In the genomic region with DNA sequence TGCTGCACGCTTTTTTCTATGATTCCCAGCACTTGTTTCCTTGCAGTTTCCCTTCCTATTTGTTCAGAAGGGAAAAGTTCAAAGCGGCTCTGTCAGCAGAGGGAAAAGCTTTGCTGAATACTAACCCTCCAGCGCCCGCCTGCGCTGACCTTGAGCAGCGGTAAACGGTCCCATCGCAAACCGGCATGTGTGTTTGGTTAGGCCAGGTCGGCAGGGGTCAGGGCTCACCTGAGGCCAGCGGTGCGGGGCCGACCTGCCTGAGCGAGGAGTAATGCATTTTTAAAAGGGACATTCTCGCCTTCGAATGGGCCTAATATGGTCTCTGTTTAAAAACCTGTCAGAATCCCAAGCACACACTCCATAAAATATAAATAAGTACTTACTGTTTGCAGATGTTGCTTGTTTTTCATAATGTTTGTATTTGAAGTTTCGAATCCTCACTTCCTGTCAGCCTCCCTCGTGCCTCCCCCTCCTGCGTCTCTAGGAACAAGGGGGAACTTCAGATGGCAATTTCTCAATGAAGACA, we compare ENCODE assay signal across 1 cellular context.
TF ChIP-seq lines count a peak whose summit lies in the region.

No MANE protein-coding gene starts in this region.

TF ChIP-seq in HepG2, 621 proteins besides CTCF, POLR2A, EP300 and RAD21 (continued from another document and continues in another):
- TF ChIP-seq, protein P1, sequence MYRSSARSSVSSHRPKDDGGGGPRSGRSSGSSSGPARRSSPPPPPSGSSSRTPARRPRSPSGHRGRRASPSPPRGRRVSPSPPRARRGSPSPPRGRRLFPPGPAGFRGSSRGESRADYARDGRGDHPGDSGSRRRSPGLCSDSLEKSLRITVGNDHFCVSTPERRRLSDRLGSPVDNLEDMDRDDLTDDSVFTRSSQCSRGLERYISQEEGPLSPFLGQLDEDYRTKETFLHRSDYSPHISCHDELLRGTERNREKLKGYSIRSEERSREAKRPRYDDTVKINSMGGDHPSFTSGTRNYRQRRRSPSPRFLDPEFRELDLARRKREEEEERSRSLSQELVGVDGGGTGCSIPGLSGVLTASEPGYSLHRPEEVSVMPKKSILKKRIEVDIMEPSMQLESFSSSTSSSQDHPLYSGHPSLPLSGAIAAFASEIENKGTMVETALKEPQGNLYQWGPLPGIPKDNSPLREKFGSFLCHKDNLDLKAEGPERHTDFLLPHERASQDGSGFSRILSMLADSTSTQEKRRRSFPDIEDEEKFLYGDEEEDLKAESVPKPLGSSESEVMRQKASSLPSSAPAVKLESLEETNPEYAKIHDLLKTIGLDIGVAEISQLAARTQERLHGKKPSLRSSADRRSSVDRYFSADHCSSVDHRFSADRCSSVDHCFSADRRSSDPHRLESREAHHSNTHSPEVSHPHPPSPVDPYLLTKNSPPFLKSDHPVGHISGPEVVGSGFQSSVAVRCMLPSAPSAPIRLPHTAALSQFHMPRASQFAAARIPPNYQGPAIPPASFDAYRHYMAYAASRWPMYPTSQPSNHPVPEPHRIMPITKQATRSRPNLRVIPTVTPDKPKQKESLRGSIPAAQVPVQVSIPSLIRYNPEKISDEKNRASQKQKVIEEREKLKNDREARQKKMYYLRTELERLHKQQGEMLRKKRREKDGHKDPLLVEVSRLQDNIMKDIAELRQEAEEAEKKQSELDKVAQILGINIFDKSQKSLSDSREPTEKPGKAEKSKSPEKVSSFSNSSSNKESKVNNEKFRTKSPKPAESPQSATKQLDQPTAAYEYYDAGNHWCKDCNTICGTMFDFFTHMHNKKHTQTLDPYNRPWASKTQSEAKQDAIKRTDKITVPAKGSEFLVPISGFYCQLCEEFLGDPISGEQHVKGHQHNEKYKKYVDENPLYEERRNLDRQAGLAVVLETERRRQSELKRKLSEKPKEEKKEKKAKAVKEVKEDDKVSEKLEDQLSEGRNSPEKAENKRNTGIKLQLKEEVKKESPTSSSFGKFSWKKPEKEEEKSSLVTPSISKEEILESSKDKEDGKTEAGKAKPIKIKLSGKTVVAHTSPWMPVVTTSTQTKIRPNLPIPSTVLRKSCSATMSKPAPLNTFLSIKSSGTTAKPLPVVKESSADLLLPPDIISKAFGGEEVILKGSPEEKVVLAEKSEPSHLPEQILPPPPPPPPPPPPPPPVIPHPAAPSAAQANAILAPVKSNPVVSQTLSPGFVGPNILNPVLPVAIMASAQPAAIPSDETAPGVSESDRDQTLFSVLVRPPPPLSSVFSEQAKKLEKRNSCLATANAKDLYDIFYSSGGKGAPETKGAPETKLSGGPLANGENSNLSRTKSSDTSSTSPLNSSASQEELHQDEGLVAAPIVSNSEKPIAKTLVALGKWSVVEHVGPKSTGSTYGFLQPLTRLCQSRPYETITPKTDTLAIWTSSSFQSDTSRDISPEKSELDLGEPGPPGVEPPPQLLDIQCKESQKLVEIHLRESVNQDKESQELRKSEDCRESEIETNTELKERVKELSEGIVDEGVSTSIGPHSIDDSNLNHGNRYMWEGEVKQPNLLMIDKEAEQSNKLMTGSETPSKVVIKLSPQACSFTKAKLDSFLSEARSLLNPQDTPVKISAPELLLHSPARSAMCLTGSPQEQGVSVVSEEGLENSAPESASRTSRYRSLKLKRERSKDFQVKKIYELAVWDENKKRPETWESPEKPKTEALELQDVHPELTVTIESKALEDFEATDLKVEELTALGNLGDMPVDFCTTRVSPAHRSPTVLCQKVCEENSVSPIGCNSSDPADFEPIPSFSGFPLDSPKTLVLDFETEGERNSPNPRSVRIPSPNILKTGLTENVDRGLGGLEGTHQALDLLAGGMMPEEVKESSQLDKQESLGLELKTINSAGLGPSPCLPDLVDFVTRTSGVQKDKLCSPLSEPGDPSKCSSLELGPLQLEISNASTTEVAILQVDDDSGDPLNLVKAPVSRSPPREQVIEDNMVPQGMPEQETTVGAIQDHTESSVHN (CRISPR knock-in tag; IDR thresholded peaks at IDR 0.05), result peak; percentile 41; the same call in 1 of the 2 replicates
- TF ChIP-seq KDM1A (CRISPR knock-in tag; IDR thresholded peaks at IDR 0.05), result peak; percentile 80
- peak; percentile 100 for TF ChIP-seq NR2F1 (CRISPR knock-in tag; IDR thresholded peaks at IDR 0.05)
- TF ChIP-seq, protein P2, sequence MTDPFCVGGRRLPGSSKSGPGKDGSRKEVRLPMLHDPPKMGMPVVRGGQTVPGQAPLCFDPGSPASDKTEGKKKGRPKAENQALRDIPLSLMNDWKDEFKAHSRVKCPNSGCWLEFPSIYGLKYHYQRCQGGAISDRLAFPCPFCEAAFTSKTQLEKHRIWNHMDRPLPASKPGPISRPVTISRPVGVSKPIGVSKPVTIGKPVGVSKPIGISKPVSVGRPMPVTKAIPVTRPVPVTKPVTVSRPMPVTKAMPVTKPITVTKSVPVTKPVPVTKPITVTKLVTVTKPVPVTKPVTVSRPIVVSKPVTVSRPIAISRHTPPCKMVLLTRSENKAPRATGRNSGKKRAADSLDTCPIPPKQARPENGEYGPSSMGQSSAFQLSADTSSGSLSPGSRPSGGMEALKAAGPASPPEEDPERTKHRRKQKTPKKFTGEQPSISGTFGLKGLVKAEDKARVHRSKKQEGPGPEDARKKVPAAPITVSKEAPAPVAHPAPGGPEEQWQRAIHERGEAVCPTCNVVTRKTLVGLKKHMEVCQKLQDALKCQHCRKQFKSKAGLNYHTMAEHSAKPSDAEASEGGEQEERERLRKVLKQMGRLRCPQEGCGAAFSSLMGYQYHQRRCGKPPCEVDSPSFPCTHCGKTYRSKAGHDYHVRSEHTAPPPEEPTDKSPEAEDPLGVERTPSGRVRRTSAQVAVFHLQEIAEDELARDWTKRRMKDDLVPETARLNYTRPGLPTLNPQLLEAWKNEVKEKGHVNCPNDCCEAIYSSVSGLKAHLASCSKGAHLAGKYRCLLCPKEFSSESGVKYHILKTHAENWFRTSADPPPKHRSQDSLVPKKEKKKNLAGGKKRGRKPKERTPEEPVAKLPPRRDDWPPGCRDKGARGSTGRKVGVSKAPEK (CRISPR knock-in tag; IDR thresholded peaks at IDR 0.05; ENCODE audit: borderline replicate concordance), result peak; percentile 99
- TF ChIP-seq, protein P3, sequence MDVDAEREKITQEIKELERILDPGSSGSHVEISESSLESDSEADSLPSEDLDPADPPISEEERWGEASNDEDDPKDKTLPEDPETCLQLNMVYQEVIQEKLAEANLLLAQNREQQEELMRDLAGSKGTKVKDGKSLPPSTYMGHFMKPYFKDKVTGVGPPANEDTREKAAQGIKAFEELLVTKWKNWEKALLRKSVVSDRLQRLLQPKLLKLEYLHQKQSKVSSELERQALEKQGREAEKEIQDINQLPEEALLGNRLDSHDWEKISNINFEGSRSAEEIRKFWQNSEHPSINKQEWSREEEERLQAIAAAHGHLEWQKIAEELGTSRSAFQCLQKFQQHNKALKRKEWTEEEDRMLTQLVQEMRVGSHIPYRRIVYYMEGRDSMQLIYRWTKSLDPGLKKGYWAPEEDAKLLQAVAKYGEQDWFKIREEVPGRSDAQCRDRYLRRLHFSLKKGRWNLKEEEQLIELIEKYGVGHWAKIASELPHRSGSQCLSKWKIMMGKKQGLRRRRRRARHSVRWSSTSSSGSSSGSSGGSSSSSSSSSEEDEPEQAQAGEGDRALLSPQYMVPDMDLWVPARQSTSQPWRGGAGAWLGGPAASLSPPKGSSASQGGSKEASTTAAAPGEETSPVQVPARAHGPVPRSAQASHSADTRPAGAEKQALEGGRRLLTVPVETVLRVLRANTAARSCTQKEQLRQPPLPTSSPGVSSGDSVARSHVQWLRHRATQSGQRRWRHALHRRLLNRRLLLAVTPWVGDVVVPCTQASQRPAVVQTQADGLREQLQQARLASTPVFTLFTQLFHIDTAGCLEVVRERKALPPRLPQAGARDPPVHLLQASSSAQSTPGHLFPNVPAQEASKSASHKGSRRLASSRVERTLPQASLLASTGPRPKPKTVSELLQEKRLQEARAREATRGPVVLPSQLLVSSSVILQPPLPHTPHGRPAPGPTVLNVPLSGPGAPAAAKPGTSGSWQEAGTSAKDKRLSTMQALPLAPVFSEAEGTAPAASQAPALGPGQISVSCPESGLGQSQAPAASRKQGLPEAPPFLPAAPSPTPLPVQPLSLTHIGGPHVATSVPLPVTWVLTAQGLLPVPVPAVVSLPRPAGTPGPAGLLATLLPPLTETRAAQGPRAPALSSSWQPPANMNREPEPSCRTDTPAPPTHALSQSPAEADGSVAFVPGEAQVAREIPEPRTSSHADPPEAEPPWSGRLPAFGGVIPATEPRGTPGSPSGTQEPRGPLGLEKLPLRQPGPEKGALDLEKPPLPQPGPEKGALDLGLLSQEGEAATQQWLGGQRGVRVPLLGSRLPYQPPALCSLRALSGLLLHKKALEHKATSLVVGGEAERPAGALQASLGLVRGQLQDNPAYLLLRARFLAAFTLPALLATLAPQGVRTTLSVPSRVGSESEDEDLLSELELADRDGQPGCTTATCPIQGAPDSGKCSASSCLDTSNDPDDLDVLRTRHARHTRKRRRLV (CRISPR knock-in tag; IDR thresholded peaks at IDR 0.05), result peak; percentile 68; the same call in 1 of the 2 replicates
- TF ChIP-seq FLYWCH1 (CRISPR knock-in tag; IDR thresholded peaks at IDR 0.05), result no peak
- TF ChIP-seq EZH2 (conservative IDR thresholded peaks at IDR 0.05; ENCODE audit: low read depth, low read length), result no peak
- TF ChIP-seq ZSCAN12 (CRISPR knock-in tag; IDR thresholded peaks at IDR 0.05), result peak; percentile 85
- TF ChIP-seq WIZ (CRISPR knock-in tag; IDR thresholded peaks at IDR 0.05), result no peak
- TF ChIP-seq TOE1 (CRISPR knock-in tag; IDR thresholded peaks at IDR 0.05), result no peak; the same call in 1 of the 2 replicates
- TF ChIP-seq, protein P4, sequence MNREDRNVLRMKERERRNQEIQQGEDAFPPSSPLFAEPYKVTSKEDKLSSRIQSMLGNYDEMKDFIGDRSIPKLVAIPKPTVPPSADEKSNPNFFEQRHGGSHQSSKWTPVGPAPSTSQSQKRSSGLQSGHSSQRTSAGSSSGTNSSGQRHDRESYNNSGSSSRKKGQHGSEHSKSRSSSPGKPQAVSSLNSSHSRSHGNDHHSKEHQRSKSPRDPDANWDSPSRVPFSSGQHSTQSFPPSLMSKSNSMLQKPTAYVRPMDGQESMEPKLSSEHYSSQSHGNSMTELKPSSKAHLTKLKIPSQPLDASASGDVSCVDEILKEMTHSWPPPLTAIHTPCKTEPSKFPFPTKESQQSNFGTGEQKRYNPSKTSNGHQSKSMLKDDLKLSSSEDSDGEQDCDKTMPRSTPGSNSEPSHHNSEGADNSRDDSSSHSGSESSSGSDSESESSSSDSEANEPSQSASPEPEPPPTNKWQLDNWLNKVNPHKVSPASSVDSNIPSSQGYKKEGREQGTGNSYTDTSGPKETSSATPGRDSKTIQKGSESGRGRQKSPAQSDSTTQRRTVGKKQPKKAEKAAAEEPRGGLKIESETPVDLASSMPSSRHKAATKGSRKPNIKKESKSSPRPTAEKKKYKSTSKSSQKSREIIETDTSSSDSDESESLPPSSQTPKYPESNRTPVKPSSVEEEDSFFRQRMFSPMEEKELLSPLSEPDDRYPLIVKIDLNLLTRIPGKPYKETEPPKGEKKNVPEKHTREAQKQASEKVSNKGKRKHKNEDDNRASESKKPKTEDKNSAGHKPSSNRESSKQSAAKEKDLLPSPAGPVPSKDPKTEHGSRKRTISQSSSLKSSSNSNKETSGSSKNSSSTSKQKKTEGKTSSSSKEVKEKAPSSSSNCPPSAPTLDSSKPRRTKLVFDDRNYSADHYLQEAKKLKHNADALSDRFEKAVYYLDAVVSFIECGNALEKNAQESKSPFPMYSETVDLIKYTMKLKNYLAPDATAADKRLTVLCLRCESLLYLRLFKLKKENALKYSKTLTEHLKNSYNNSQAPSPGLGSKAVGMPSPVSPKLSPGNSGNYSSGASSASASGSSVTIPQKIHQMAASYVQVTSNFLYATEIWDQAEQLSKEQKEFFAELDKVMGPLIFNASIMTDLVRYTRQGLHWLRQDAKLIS (CRISPR knock-in tag; IDR thresholded peaks at IDR 0.05), result 0 out of 2 replicates have a peak, but pooled peaks have one; percentile 52
- TF ChIP-seq, protein P5, sequence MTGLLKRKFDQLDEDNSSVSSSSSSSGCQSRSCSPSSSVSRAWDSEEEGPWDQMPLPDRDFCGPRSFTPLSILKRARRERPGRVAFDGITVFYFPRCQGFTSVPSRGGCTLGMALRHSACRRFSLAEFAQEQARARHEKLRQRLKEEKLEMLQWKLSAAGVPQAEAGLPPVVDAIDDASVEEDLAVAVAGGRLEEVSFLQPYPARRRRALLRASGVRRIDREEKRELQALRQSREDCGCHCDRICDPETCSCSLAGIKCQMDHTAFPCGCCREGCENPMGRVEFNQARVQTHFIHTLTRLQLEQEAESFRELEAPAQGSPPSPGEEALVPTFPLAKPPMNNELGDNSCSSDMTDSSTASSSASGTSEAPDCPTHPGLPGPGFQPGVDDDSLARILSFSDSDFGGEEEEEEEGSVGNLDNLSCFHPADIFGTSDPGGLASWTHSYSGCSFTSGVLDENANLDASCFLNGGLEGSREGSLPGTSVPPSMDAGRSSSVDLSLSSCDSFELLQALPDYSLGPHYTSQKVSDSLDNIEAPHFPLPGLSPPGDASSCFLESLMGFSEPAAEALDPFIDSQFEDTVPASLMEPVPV (CRISPR knock-in tag; IDR thresholded peaks at IDR 0.05), result peak; percentile 86; the same call in 1 of the 2 replicates
- TF ChIP-seq, protein P6, sequence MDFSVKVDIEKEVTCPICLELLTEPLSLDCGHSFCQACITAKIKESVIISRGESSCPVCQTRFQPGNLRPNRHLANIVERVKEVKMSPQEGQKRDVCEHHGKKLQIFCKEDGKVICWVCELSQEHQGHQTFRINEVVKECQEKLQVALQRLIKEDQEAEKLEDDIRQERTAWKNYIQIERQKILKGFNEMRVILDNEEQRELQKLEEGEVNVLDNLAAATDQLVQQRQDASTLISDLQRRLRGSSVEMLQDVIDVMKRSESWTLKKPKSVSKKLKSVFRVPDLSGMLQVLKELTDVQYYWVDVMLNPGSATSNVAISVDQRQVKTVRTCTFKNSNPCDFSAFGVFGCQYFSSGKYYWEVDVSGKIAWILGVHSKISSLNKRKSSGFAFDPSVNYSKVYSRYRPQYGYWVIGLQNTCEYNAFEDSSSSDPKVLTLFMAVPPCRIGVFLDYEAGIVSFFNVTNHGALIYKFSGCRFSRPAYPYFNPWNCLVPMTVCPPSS (IDR thresholded peaks at IDR 0.05), result no peak
- no peak; the same call in none of the 2 replicates for TF ChIP-seq GFI1 (CRISPR knock-in tag; IDR thresholded peaks at IDR 0.05; ENCODE audit: borderline replicate concordance)
- peak; percentile 54; the same call in 1 of the 2 replicates for TF ChIP-seq FOSL1 (CRISPR knock-in tag; IDR thresholded peaks at IDR 0.05; ENCODE audit: borderline replicate concordance)
- TF ChIP-seq, protein P7, sequence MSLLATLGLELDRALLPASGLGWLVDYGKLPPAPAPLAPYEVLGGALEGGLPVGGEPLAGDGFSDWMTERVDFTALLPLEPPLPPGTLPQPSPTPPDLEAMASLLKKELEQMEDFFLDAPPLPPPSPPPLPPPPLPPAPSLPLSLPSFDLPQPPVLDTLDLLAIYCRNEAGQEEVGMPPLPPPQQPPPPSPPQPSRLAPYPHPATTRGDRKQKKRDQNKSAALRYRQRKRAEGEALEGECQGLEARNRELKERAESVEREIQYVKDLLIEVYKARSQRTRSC (CRISPR knock-in tag; IDR thresholded peaks at IDR 0.05; ENCODE audit: low read depth), result no peak
- peak; percentile 85; the same call in 1 of the 2 replicates for TF ChIP-seq FOXP1 (IDR thresholded peaks at IDR 0.05)
- peak; percentile 95 for TF ChIP-seq FOXP1 (CRISPR knock-in tag; IDR thresholded peaks at IDR 0.05)
- peak; percentile 83; the same call in 1 of the 2 replicates for TF ChIP-seq HOXA5 (CRISPR knock-in tag; IDR thresholded peaks at IDR 0.05)
- TF ChIP-seq, protein P8, sequence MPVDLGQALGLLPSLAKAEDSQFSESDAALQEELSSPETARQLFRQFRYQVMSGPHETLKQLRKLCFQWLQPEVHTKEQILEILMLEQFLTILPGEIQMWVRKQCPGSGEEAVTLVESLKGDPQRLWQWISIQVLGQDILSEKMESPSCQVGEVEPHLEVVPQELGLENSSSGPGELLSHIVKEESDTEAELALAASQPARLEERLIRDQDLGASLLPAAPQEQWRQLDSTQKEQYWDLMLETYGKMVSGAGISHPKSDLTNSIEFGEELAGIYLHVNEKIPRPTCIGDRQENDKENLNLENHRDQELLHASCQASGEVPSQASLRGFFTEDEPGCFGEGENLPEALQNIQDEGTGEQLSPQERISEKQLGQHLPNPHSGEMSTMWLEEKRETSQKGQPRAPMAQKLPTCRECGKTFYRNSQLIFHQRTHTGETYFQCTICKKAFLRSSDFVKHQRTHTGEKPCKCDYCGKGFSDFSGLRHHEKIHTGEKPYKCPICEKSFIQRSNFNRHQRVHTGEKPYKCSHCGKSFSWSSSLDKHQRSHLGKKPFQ (CRISPR knock-in tag; IDR thresholded peaks at IDR 0.05; ENCODE audit: insufficient replicate concordance), result peak; percentile 82
- TF ChIP-seq KAT7 (CRISPR knock-in tag; IDR thresholded peaks at IDR 0.05; ENCODE audit: borderline replicate concordance), result peak; percentile 94
